ENCODE assay signal across 2 cellular contexts in genomic region chr12:3606101-3606500, GRCh38.
TF ChIP-seq lines count a peak whose summit lies in the region.

No MANE protein-coding gene starts in this region.

TF ChIP-seq in GM23338, 12 proteins besides CTCF, POLR2A, EP300 and RAD21 (continued from another document):
- TF ChIP-seq ZNF462 (CRISPR knock-in tag; IDR thresholded peaks at IDR 0.05) (no peak), JUNB (IDR thresholded peaks at IDR 0.05; ENCODE audit: unreplicated experiment) (no peak), EZH2 (IDR thresholded peaks at IDR 0.05; ENCODE audit: low read depth, unreplicated experiment) (no peak), ZNF114 (CRISPR knock-in tag; IDR thresholded peaks at IDR 0.05) (no peak), CREB1 (CRISPR knock-in tag; IDR thresholded peaks at IDR 0.05; ENCODE audit: low read depth) (no peak)
- TF ChIP-seq, protein P1, sequence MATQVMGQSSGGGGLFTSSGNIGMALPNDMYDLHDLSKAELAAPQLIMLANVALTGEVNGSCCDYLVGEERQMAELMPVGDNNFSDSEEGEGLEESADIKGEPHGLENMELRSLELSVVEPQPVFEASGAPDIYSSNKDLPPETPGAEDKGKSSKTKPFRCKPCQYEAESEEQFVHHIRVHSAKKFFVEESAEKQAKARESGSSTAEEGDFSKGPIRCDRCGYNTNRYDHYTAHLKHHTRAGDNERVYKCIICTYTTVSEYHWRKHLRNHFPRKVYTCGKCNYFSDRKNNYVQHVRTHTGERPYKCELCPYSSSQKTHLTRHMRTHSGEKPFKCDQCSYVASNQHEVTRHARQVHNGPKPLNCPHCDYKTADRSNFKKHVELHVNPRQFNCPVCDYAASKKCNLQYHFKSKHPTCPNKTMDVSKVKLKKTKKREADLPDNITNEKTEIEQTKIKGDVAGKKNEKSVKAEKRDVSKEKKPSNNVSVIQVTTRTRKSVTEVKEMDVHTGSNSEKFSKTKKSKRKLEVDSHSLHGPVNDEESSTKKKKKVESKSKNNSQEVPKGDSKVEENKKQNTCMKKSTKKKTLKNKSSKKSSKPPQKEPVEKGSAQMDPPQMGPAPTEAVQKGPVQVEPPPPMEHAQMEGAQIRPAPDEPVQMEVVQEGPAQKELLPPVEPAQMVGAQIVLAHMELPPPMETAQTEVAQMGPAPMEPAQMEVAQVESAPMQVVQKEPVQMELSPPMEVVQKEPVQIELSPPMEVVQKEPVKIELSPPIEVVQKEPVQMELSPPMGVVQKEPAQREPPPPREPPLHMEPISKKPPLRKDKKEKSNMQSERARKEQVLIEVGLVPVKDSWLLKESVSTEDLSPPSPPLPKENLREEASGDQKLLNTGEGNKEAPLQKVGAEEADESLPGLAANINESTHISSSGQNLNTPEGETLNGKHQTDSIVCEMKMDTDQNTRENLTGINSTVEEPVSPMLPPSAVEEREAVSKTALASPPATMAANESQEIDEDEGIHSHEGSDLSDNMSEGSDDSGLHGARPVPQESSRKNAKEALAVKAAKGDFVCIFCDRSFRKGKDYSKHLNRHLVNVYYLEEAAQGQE (IDR thresholded peaks at IDR 0.05; ENCODE audit: unreplicated experiment) = no peak
- TF ChIP-seq, protein P2, sequence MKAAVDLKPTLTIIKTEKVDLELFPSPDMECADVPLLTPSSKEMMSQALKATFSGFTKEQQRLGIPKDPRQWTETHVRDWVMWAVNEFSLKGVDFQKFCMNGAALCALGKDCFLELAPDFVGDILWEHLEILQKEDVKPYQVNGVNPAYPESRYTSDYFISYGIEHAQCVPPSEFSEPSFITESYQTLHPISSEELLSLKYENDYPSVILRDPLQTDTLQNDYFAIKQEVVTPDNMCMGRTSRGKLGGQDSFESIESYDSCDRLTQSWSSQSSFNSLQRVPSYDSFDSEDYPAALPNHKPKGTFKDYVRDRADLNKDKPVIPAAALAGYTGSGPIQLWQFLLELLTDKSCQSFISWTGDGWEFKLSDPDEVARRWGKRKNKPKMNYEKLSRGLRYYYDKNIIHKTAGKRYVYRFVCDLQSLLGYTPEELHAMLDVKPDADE (IDR thresholded peaks at IDR 0.05) = no peak

TF ChIP-seq in WTC11, 78 proteins besides CTCF, POLR2A, EP300 and RAD21 (continued from another document):
- TF ChIP-seq, protein P3, sequence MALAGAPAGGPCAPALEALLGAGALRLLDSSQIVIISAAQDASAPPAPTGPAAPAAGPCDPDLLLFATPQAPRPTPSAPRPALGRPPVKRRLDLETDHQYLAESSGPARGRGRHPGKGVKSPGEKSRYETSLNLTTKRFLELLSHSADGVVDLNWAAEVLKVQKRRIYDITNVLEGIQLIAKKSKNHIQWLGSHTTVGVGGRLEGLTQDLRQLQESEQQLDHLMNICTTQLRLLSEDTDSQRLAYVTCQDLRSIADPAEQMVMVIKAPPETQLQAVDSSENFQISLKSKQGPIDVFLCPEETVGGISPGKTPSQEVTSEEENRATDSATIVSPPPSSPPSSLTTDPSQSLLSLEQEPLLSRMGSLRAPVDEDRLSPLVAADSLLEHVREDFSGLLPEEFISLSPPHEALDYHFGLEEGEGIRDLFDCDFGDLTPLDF (CRISPR knock-in tag; IDR thresholded peaks at IDR 0.05) = no peak
- no peak for TF ChIP-seq ZNF263 (CRISPR knock-in tag; IDR thresholded peaks at IDR 0.05; ENCODE audit: low read depth)
- TF ChIP-seq, protein P4, sequence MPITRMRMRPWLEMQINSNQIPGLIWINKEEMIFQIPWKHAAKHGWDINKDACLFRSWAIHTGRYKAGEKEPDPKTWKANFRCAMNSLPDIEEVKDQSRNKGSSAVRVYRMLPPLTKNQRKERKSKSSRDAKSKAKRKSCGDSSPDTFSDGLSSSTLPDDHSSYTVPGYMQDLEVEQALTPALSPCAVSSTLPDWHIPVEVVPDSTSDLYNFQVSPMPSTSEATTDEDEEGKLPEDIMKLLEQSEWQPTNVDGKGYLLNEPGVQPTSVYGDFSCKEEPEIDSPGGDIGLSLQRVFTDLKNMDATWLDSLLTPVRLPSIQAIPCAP (CRISPR knock-in tag; IDR thresholded peaks at IDR 0.05) = no peak
- no peak for TF ChIP-seq PRDM15 (CRISPR knock-in tag; IDR thresholded peaks at IDR 0.05)
- TF ChIP-seq MYBL2 (CRISPR knock-in tag; IDR thresholded peaks at IDR 0.05) = no peak
- TF ChIP-seq, protein P5, sequence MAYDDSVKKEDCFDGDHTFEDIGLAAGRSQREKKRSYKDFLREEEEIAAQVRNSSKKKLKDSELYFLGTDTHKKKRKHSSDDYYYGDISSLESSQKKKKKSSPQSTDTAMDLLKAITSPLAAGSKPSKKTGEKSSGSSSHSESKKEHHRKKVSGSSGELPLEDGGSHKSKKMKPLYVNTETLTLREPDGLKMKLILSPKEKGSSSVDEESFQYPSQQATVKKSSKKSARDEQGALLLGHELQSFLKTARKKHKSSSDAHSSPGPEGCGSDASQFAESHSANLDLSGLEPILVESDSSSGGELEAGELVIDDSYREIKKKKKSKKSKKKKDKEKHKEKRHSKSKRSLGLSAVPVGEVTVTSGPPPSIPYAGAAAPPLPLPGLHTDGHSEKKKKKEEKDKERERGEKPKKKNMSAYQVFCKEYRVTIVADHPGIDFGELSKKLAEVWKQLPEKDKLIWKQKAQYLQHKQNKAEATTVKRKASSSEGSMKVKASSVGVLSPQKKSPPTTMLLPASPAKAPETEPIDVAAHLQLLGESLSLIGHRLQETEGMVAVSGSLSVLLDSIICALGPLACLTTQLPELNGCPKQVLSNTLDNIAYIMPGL (CRISPR knock-in tag; IDR thresholded peaks at IDR 0.05) = no peak
- TF ChIP-seq TEAD4 (CRISPR knock-in tag; IDR thresholded peaks at IDR 0.05) = no peak
- no peak for TF ChIP-seq GRHL2 (CRISPR knock-in tag; IDR thresholded peaks at IDR 0.05; ENCODE audit: insufficient replicate concordance, severe bottlenecking)
